Comparison of ENCODE assay signal across 11 cellular contexts in genomic region chr6:41216616-41217015, GRCh38. TPM values are rescaled to one million over a fixed set of nuclear protein-coding genes. Genes with fewer than 3 reads are reported as not detected.
"Had no signal": no experiment of that assay in that cellular context is flagged by ENCODE, and none has a peak within 500 bp of the region (broad histone marks: within the 10 kb centered on the region; RNA-seq: fewer than 3 reads in every experiment).

No MANE protein-coding gene starts in this region.

- H3K27ac ChIP-seq: GM23248, HL-60 had no signal

- H3K4me3 Mint-ChIP-seq: HFFc6, IgD-negative memory B cell had no signal

- DNase-seq: GM23248, GOT3, H7, HFFc6, KBM-7 had no signal

- H3K4me1 ChIP-seq: HAP-1 had no signal

- H3K4me3 ChIP-seq: GM23248, HAP-1 had no signal

- H3K9me3 ChIP-seq: HAP-1 had no signal

- H3K36me3 ChIP-seq: HAP-1 had no signal

- H3K27ac Mint-ChIP-seq: HFFc6, IgD-negative memory B cell had no signal

- FAIRE-seq: HepG2 had no signal

RNA-seq across cellular contexts. Expression of gene TREML4, which starts 11.5 kb away (rescaled TPM):
- total RNA-seq: GM23248, H7, HepG2, HFFc6, HT1080 had no signal
- polyA plus RNA-seq: GM23248, HepG2 had no signal

RNA-seq across cellular contexts. Expression of gene TREML2, which starts 15.7 kb away (rescaled TPM):
- total RNA-seq: GM23248, H7, HepG2, HFFc6, HT1080 had no signal
- polyA plus RNA-seq: GM23248, HepG2 had no signal

RNA-seq across cellular contexts. Expression of gene TREM2, which starts 53.7 kb away (rescaled TPM):
- total RNA-seq: GM23248, H4, H7, HFFc6 had no signal
- polyA plus RNA-seq: GM23248, HepG2, IgD-negative memory B cell had no signal
